Comparison of ENCODE assay signal across 17 cellular contexts in genomic region chr17:69485901-69486643, GRCh38.
DNase-seq lines count a peak whose midpoint lies in the region; ATAC-seq, FAIRE-seq and TF ChIP-seq lines count a peak whose summit lies in the region.
"Had no signal": no experiment of that assay in that cellular context is flagged by ENCODE, and none has a peak within 500 bp of the region (broad histone marks: within the 10 kb centered on the region; RNA-seq: fewer than 3 reads in every experiment).

No MANE protein-coding gene starts in this region.

- CTCF ChIA-PET in HepG2 (lab: Yijun Ruan, JAX; ENCODE audit: low intra/inter-chr PET ratio, low total read pairs): no interaction called here

- no peaks in the 10 kb centered on the region for H3K9me2 ChIP-seq in GM23248 (ENCODE audit: insufficient read depth)

- POLR2A ChIA-PET in HepG2 (lab: Yijun Ruan, JAX): no interaction called here

- H4K20me1 ChIP-seq in GM23248 (ENCODE audit: insufficient read depth): no peaks in the 10 kb centered on the region
- no peaks in the 10 kb centered on the region for H4K20me1 ChIP-seq in HepG2 (ENCODE audit: insufficient read depth, low read length)

- intact Hi-C loops in HepG2 (cut with micrococcal nuclease; ENCODE audit: unreplicated experiment): no loop called here

- BruUV-seq in HepG2 (replicated peaks; lab: Mats Ljungman, UMichigan): no TSS peak

- 19 to 22% methylated on average over 3 of the region's 3 CpGs for WGBS in GM23248 (ENCODE audit: low coverage in 1 of 2, low lambda C conversion rate in 2 of 2, missing lambda C conversion rate in 2 of 2), 2 experiments
- WGBS in HepG2 (ENCODE audit: low lambda C conversion rate): 93% methylated on average over 3 of the region's 3 CpGs

- TF ChIP-seq CTCF in brain microvascular endothelial cell (IDR thresholded peaks at IDR 0.05; ENCODE audit: low read depth, low read length, missing control alignments) (no peak), HepG2 (CRISPR knock-in tag; IDR thresholded peaks at IDR 0.05) (no peak)

- in situ Hi-C loops in GM23248 (cut with MboI) (no loop called here), brain microvascular endothelial cell (cut with HindIII; ENCODE audit: low pct_ligation_motif_present, low sequenced_read_pairs) (no loop called here), HepG2 (cut with HindIII; ENCODE audit: extremely low pct_ligation_motif_present, low pct_unique_long_range_greater_than_20kb) (no loop called here)

- H3K36me3 ChIP-seq in GM23248 (ENCODE audit: low read depth): no peaks in the 10 kb centered on the region
- H3K36me3 ChIP-seq in brain microvascular endothelial cell (replicated peaks): no peaks in the 10 kb centered on the region
- no peaks in the 10 kb centered on the region for H3K36me3 ChIP-seq in HepG2 (replicated peaks in 1 of 2; ENCODE audit: control insufficient read depth in 1 of 2, insufficient read depth in 2 of 2, low read length in 2 of 2)
- H3K36me3 ChIP-seq: adrenal gland had no signal

- H3K4me1 ChIP-seq in GM23248 (ENCODE audit: insufficient read depth) (no peaks in the 10 kb centered on the region), HepG2 (ENCODE audit: insufficient read depth, low read length) (peaks cover 7% of the 10 kb centered on the region; the same call in 1 of the 2 replicates)
- H3K4me1 ChIP-seq: adrenal gland had no signal

- H3K9me3 ChIP-seq in GM23248 (ENCODE audit: low read depth) (no peaks in the 10 kb centered on the region), HepG2 (ENCODE audit: low read length) (no peaks in the 10 kb centered on the region)
- H3K9me3 ChIP-seq: adrenal gland had no signal

- no peak for TF ChIP-seq EP300 in HepG2 (IDR thresholded peaks at IDR 0.05; ENCODE audit: low read depth in 2 of 2, low read length in 2 of 2)
- no peak for TF ChIP-seq EP300 in HepG2 (CRISPR knock-in tag; IDR thresholded peaks at IDR 0.05; ENCODE audit: borderline replicate concordance)

- no peak overlapping the region for H3K9ac ChIP-seq in GM23248
- no peak overlapping the region for H3K9ac ChIP-seq in HepG2 (ENCODE audit: insufficient read depth, low read depth, low read length)

- TF ChIP-seq RAD21 in HepG2 (CRISPR knock-in tag; IDR thresholded peaks at IDR 0.05): no peak

- ATAC-seq in HepG2: no peak
- ATAC-seq: stimulated activated naive CD8-positive, alpha-beta T cell treated with anti-CD3 and anti-CD28 coated beads, Interleukin-15, Interleukin-2, amounts not matched to agents 100 U/mL and 50 U/mL, for 24 hours had no signal

- H3K4me2 ChIP-seq in GM23248 (ENCODE audit: unreplicated experiment) (no peak overlapping the region), HepG2 (ENCODE audit: low read depth, low read length) (no peak overlapping the region)

- no peak for TF ChIP-seq POLR2A in HepG2 (IDR thresholded peaks at IDR 0.05; ENCODE audit: insufficient read depth in 1 of 2, low read depth in 2 of 2, low read length in 2 of 2)

- peak; percentile 41 for DNase-seq in DMS153 (lab: John Stamatoyannopoulos, UW)
- peak; percentile 8 for DNase-seq in GM23248
- peak; percentile 2 for DNase-seq in brain microvascular endothelial cell
- no peak for DNase-seq in HepG2 (ENCODE audit: low spot score)
- DNase-seq in kidney glomerular epithelial cell (lab: John Stamatoyannopoulos, UW): no peak
- DNase-seq in NK-92 (lab: John Stamatoyannopoulos, UW; ENCODE audit: unreplicated experiment): no peak
- no peak for DNase-seq in NCI-H146 (lab: John Stamatoyannopoulos, UW)
- DNase-seq in A172 (ENCODE audit: low spot score): no peak
- DNase-seq: activated CD8-positive, alpha-beta memory T cell treated with anti-CD3 and anti-CD28 coated beads, Interleukin-2, amount 50 U/mL, for 48 hours; adrenal gland; CD4-positive, alpha-beta memory T cell; effector CD8-positive, alpha-beta T cell; H7; NCI-H526; stimulated activated CD4-positive, alpha-beta T cell treated with anti-CD3 and anti-CD28 coated beads, Interleukin-2, amount 100 ng/mL, for 48 hours; stimulated activated naive CD8-positive, alpha-beta T cell treated with anti-CD3 and anti-CD28 coated beads, Interleukin-15, Interleukin-2, amounts not matched to agents 100 U/mL and 50 U/mL, for 24 hours had no signal

- H3K27me3 ChIP-seq in GM23248 (replicated peaks; ENCODE audit: insufficient read depth): no peaks in the 10 kb centered on the region
- no peaks in the 10 kb centered on the region for H3K27me3 ChIP-seq in brain microvascular endothelial cell (replicated peaks)
- no peaks in the 10 kb centered on the region for H3K27me3 ChIP-seq in HepG2 (ENCODE audit: control insufficient read depth in 1 of 2, insufficient read depth in 2 of 2, low read length in 2 of 2)
- H3K27me3 ChIP-seq: adrenal gland had no signal

- FAIRE-seq in HepG2 (lab: Jason Lieb, UNC): no peak

- H3K79me2 ChIP-seq in GM23248 (ENCODE audit: insufficient read depth) (no peaks in the 10 kb centered on the region), HepG2 (ENCODE audit: insufficient read depth, low read length) (no peaks in the 10 kb centered on the region)

- no peak overlapping the region for H2AFZ ChIP-seq in GM23248
- H2AFZ ChIP-seq in HepG2 (ENCODE audit: low read length): no peak overlapping the region

- H3K27ac ChIP-seq in GM23248 (no peak overlapping the region), brain microvascular endothelial cell (no peak overlapping the region), HepG2 (ENCODE audit: extremely low read length, insufficient read depth, low read length) (no peak overlapping the region)
- H3K27ac ChIP-seq: VCaP had no signal

- no peaks in the 10 kb centered on the region for H3F3A ChIP-seq in GM23248 (ENCODE audit: insufficient read depth)

- H3K4me3 ChIP-seq in GM23248: no peak overlapping the region
- no peak overlapping the region for H3K4me3 ChIP-seq in brain microvascular endothelial cell (ENCODE audit: low read depth, low read length)
- no peak overlapping the region for H3K4me3 ChIP-seq in HepG2 (replicated peaks in 1 of 3; ENCODE audit: insufficient read depth in 1 of 3, low read depth in 2 of 3, low read length in 3 of 3)
- H3K4me3 ChIP-seq: adrenal gland had no signal

TF ChIP-seq in HepG2, 621 proteins besides CTCF, POLR2A, EP300 and RAD21:
- TF ChIP-seq ZSCAN30 (CRISPR knock-in tag; IDR thresholded peaks at IDR 0.05) (no peak), LCORL (IDR thresholded peaks at IDR 0.05) (peak; percentile 95), LCORL (CRISPR knock-in tag; IDR thresholded peaks at IDR 0.05) (no peak)

Comparison
In these comparisons a context has a peak if more than half of its experiments do, and no peak if none do; other contexts are left out.
1. DNase-seq: peak in DMS153 (single experiment), GM23248 (single experiment) and brain microvascular endothelial cell (single experiment); none in HepG2 (single experiment), kidney glomerular epithelial cell (single experiment), NK-92 (single experiment), NCI-H146 (single experiment) and A172 (single experiment).